32 cellular contexts compared by ENCODE assay signal in the genomic region with DNA sequence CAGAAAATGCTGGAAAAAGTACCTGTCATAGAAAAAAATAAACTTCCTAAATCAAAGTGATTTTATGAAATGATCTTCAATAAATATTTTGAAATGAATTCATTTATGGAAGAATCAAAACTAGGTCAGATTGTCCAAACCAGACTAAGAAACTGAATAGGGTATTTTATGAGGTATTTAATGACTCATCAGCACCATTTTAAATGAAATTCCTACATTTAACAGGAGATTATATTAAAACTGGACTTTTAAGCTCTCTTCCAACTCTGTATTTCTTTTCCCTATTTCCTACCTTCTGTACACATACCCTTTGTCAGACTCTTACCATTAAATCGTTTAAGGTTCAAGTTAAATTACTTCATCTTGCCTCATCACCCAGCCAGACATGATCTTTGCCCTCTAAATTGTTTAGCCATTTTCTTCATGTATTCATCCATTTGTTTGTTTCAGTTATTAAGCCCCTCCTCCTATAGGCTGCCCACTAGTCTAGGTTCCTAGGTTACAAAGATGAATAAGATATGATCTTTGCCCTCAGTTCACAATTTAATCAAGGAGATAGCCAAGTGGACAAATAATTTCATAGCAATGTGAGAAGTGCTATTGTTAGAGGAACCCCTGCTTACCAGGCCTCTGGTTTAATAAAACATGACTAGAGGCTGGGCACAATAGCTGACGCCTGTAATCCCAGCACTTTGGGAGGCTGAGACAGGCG. TPM values are rescaled to one million over a fixed set of nuclear protein-coding genes. Genes with fewer than 3 reads are reported as not detected.
DNase-seq lines count a peak whose midpoint lies in the region; ATAC-seq and TF ChIP-seq lines count a peak whose summit lies in the region.
"Had no signal": no experiment of that assay in that cellular context is flagged by ENCODE, and none has a peak within 500 bp of the region (broad histone marks: within the 10 kb centered on the region; RNA-seq: fewer than 3 reads in every experiment).

No MANE protein-coding gene starts in this region.

- H3K9me3 Mint-ChIP-seq in WTC11 (no peaks in the 10 kb centered on the region), natural killer cell (no peaks in the 10 kb centered on the region)
- no peaks in the 10 kb centered on the region for H3K9me3 Mint-ChIP-seq in activated CD4-positive, alpha-beta memory T cell treated with anti-CD3 and anti-CD28 coated beads for 36 hours
- H3K9me3 Mint-ChIP-seq: activated T-cell treated with anti-CD3 and anti-CD28 coated beads, Interleukin-2, amount 50 U/mL, for 24 hours; mesothelial cell of epicardium; natural killer cell treated with Interleukin-12 subunit alpha and Interleukin-12 subunit beta and Interleukin-15 and Interleukin-18, amount 100 ng/mL, for 72 hours; T-helper 1 cell treated with Interleukin-12 subunit alpha and Interleukin-12 subunit beta and Interleukin-4 antibody, amounts not matched to agents 30 μg/mL and 1 μg/mL, for 36 hours; type B pancreatic cell had no signal

- intact Hi-C loops in natural killer cell (cut with micrococcal nuclease): no loop called here
- intact Hi-C loops in activated CD4-positive, alpha-beta memory T cell treated with anti-CD3 and anti-CD28 coated beads for 36 hours (cut with micrococcal nuclease): no loop called here

- H3K9me3 ChIP-seq in liver (ENCODE audit: control insufficient read depth in 4 of 4, low read length in 3 of 4): no peaks in the 10 kb centered on the region
- H3K9me3 ChIP-seq: BLaER1 treated with 17β-estradiol and CSF1 and Interleukin-3, amounts not matched to agents 10 nM and 100 nM; left ventricle myocardium inferior; pancreas had no signal

- peak; percentile 4 for DNase-seq in AG09309 (ENCODE audit: low read depth)
- DNase-seq in HuH-7 (ENCODE audit: low spot score): peak; percentile 43
- no peak for DNase-seq in WTC11 (ENCODE audit: low spot score)
- no peak for DNase-seq in natural killer cell
- DNase-seq in activated CD4-positive, alpha-beta memory T cell treated with anti-CD3 and anti-CD28 coated beads for 36 hours: no peak
- DNase-seq in mucosa of gallbladder (ENCODE audit: low spot score): no peak
- DNase-seq: activated CD4-positive, alpha-beta T cell treated with anti-CD3 and anti-CD28 coated beads for 36 hours; activated gamma-delta T cell; activated T-cell treated with anti-CD3 and anti-CD28 coated beads, Interleukin-2, amount 50 U/mL, for 24 hours; central memory CD4-positive, alpha-beta T cell; COR-L47; DMS79 treated with DMSO at 0.1 percent for 48 hours; dorsolateral prefrontal cortex; left ventricle myocardium inferior; NCI-H1048; NCI-H187 treated with DMSO at 0.1 percent for 48 hours; NCI-H2227 treated with DMSO at 0.1 percent for 48 hours; NCI-H526 treated with DMSO at 0.1 percent for 48 hours; pancreas; stimulated activated CD4-positive, alpha-beta T cell treated with anti-CD3 and anti-CD28 coated beads, Interleukin-12 subunit alpha, Interleukin-12 subunit beta, amount 100 ng/mL, for 4 hours; stimulated activated CD4-positive, alpha-beta T cell treated with anti-CD3 and anti-CD28 coated beads, Interleukin-4, amount 100 ng/mL, for 1 hour had no signal

- H3K9ac ChIP-seq in liver (ENCODE audit: low read depth in 1 of 2, low read length in 2 of 2): no peak overlapping the region
- H3K9ac ChIP-seq: BLaER1 treated with 17β-estradiol and CSF1 and Interleukin-3, amounts not matched to agents 10 nM and 100 nM had no signal

- H3K27me3 Mint-ChIP-seq in WTC11 (ENCODE audit: low read depth) (no peaks in the 10 kb centered on the region), natural killer cell (ENCODE audit: low read depth in 2 of 2) (peaks cover 0 to 4% of the 10 kb centered on the region in 2 donors)
- H3K27me3 Mint-ChIP-seq in activated CD4-positive, alpha-beta memory T cell treated with anti-CD3 and anti-CD28 coated beads for 36 hours: no peaks in the 10 kb centered on the region
- H3K27me3 Mint-ChIP-seq: activated CD4-positive, alpha-beta T cell treated with anti-CD3 and anti-CD28 coated beads for 36 hours; activated T-cell treated with anti-CD3 and anti-CD28 coated beads, Interleukin-2, amount 50 U/mL, for 24 hours; type B pancreatic cell had no signal

- TF ChIP-seq CTCF in AG09309 (IDR thresholded peaks at IDR 0.05; ENCODE audit: control insufficient read depth, insufficient read depth, low read depth, low read length, missing control alignments) (no peak), WTC11 (IDR thresholded peaks at IDR 0.05) (no peak), liver (IDR thresholded peaks at IDR 0.05; ENCODE audit: low read depth, low read length, missing input control) (no peak), natural killer cell (IDR thresholded peaks at IDR 0.05) (no peak)

- H3K27ac Mint-ChIP-seq in WTC11: peak overlapping the region; percentile 54
- H3K27ac Mint-ChIP-seq in natural killer cell: no peak overlapping the region
- H3K27ac Mint-ChIP-seq in activated CD4-positive, alpha-beta memory T cell treated with anti-CD3 and anti-CD28 coated beads for 36 hours: no peak overlapping the region
- H3K27ac Mint-ChIP-seq: activated CD4-positive, alpha-beta T cell treated with anti-CD3 and anti-CD28 coated beads for 36 hours; activated T-cell treated with anti-CD3 and anti-CD28 coated beads, Interleukin-2, amount 50 U/mL, for 24 hours; mesothelial cell of epicardium; natural killer cell treated with Interleukin-12 subunit alpha and Interleukin-12 subunit beta and Interleukin-15 and Interleukin-18, amount 100 ng/mL, for 72 hours; T-helper 1 cell treated with Interleukin-12 subunit alpha and Interleukin-12 subunit beta and Interleukin-4 antibody, amounts not matched to agents 30 μg/mL and 1 μg/mL, for 36 hours; type B pancreatic cell had no signal

- CTCF ChIA-PET in WTC11 (lab: Charles Lee): no interaction called here
- CTCF ChIA-PET in activated CD4-positive, alpha-beta memory T cell treated with anti-CD3 and anti-CD28 coated beads for 36 hours (lab: Charles Lee): interaction anchor here (1.0 to 2.1 kb wide), 2 partner anchors 178 to 359 kb away, joined by 4 to 7 read pairs; no protein-coding TSS in a partner anchor

- H3K4me3 Mint-ChIP-seq in WTC11 (no peak overlapping the region), natural killer cell (no peak overlapping the region)
- H3K4me3 Mint-ChIP-seq in activated CD4-positive, alpha-beta memory T cell treated with anti-CD3 and anti-CD28 coated beads for 36 hours: no peak overlapping the region
- H3K4me3 Mint-ChIP-seq: activated CD4-positive, alpha-beta T cell treated with anti-CD3 and anti-CD28 coated beads for 36 hours; activated T-cell treated with anti-CD3 and anti-CD28 coated beads, Interleukin-2, amount 50 U/mL, for 24 hours; mesothelial cell of epicardium; natural killer cell treated with Interleukin-12 subunit alpha and Interleukin-12 subunit beta and Interleukin-15 and Interleukin-18, amount 100 ng/mL, for 72 hours; T-helper 1 cell treated with Interleukin-12 subunit alpha and Interleukin-12 subunit beta and Interleukin-4 antibody, amounts not matched to agents 30 μg/mL and 1 μg/mL, for 36 hours; type B pancreatic cell had no signal

- WGBS in liver: 76% methylated on average over 3 of the region's 3 CpGs

- H3K4me1 Mint-ChIP-seq in WTC11 (peaks cover 16% of the 10 kb centered on the region), natural killer cell (peaks cover 0 to 6% of the 10 kb centered on the region in 2 donors)
- H3K4me1 Mint-ChIP-seq in activated CD4-positive, alpha-beta memory T cell treated with anti-CD3 and anti-CD28 coated beads for 36 hours (ENCODE audit: low read depth): no peaks in the 10 kb centered on the region

- TF ChIP-seq RAD21 in liver (IDR thresholded peaks at IDR 0.05): no peak

- H3K27me3 ChIP-seq in liver (ENCODE audit: control insufficient read depth in 4 of 4, insufficient read depth in 4 of 4, low read length in 3 of 4): no peaks in the 10 kb centered on the region
- H3K27me3 ChIP-seq: BLaER1 treated with 17β-estradiol and CSF1 and Interleukin-3, amounts not matched to agents 10 nM and 100 nM; dorsolateral prefrontal cortex; pancreas had no signal

- H3K36me3 ChIP-seq in liver (ENCODE audit: control insufficient read depth in 4 of 4, insufficient read depth in 3 of 4, low read depth in 1 of 4, low read length in 3 of 4): peaks cover 0 to 4% (median 1%) of the 10 kb centered on the region in 4 donors
- H3K36me3 ChIP-seq: pancreas had no signal

- ATAC-seq in WTC11 (no peak), natural killer cell (no peak), GM19455 (IDR thresholded peaks at IDR 0.05; ENCODE audit: unreplicated experiment) (no peak)
- ATAC-seq: activated CD4-positive, alpha-beta T cell treated with anti-CD3 and anti-CD28 coated beads for 36 hours; natural killer cell treated with Interleukin-12 subunit alpha and Interleukin-12 subunit beta and Interleukin-15 and Interleukin-18, amount 100 ng/mL, for 72 hours; pancreas had no signal

- H3K36me3 Mint-ChIP-seq in WTC11: no peaks in the 10 kb centered on the region
- H3K36me3 Mint-ChIP-seq in natural killer cell: no peaks in the 10 kb centered on the region
- no peaks in the 10 kb centered on the region for H3K36me3 Mint-ChIP-seq in activated CD4-positive, alpha-beta memory T cell treated with anti-CD3 and anti-CD28 coated beads for 36 hours
- H3K36me3 Mint-ChIP-seq: mesothelial cell of epicardium; natural killer cell treated with Interleukin-12 subunit alpha and Interleukin-12 subunit beta and Interleukin-15 and Interleukin-18, amount 100 ng/mL, for 72 hours; type B pancreatic cell had no signal

- H3K4me1 ChIP-seq in liver (ENCODE audit: control insufficient read depth in 4 of 4, insufficient read depth in 4 of 4, low read length in 3 of 4): peaks cover 0 to 3% (median 0%) of the 10 kb centered on the region in 4 donors
- H3K4me1 ChIP-seq: left ventricle myocardium inferior, pancreas had no signal

- no peak overlapping the region for H3K4me3 ChIP-seq in AG09309 (ENCODE audit: control insufficient read depth, low read depth, low read length)
- H3K4me3 ChIP-seq in liver (ENCODE audit: low read depth in 1 of 3, low read length in 3 of 3): no peak overlapping the region
- H3K4me3 ChIP-seq: BLaER1 treated with 17β-estradiol and CSF1 and Interleukin-3, amounts not matched to agents 10 nM and 100 nM; dorsolateral prefrontal cortex; left ventricle myocardium inferior; pancreas had no signal

- H3K27ac ChIP-seq in liver (ENCODE audit: low read depth in 1 of 2, low read length in 2 of 2): no peak overlapping the region
- H3K27ac ChIP-seq: BLaER1 treated with 17β-estradiol and CSF1 and Interleukin-3, amounts not matched to agents 10 nM and 100 nM; dorsolateral prefrontal cortex; left ventricle myocardium inferior; pancreas; RWPE1 had no signal

- POLR2A ChIA-PET in WTC11 (lab: Charles Lee): no interaction called here
- POLR2A ChIA-PET in activated CD4-positive, alpha-beta memory T cell treated with anti-CD3 and anti-CD28 coated beads for 36 hours (lab: Charles Lee): no interaction called here

RNA-seq across cellular contexts. Expression of a gene that starts 25.0 kb away (rescaled TPM):
- total RNA-seq in WTC11 (2021): 19.3 to 21.5 TPM (median 20.9 TPM) in 3 replicates
- 1 to 10 TPM; 6.6 to 8.1 TPM for total RNA-seq in liver
- 1 to 10 TPM; 5.2 to 6.7 TPM for polyA plus RNA-seq in liver
- total RNA-seq in natural killer cell: 10 to 100 TPM; 11.6 to 14.6 (median 13.4) TPM
- total RNA-seq in activated CD4-positive, alpha-beta memory T cell treated with anti-CD3 and anti-CD28 coated beads for 36 hours: 10 to 100 TPM; 19.2 to 20.7 TPM
- total RNA-seq in mucosa of gallbladder: 10.1 TPM

RNA-seq across cellular contexts. Expression of a gene that starts 25.1 kb away (rescaled TPM):
- total RNA-seq in WTC11 (2021) (55.7 to 60.8 TPM (median 57.2 TPM) in 3 replicates), liver (10 to 100 TPM; 17.2 to 31.3 TPM), natural killer cell (10 to 100 TPM; 17.0 to 23.8 (median 23.4) TPM), mucosa of gallbladder (29.7 TPM)
- polyA plus RNA-seq in liver: 10 to 100 TPM; 18.6 to 18.9 TPM
- total RNA-seq in activated CD4-positive, alpha-beta memory T cell treated with anti-CD3 and anti-CD28 coated beads for 36 hours: 10 to 100 TPM; 39.8 to 41.8 TPM

RNA-seq across cellular contexts. Expression of a gene that starts 30.7 kb away (rescaled TPM):
- total RNA-seq in WTC11 (2021) (0.73 to 0.90 TPM (median 0.82 TPM) in 3 replicates), liver (under 1 TPM in 1 of 2 donors, not detected in 1; 0.28 TPM), natural killer cell (under 1 TPM in 1 of 3 donors, not detected in 2; 0.80 TPM), mucosa of gallbladder (0.60 TPM)
- polyA plus RNA-seq in liver: not detected
- under 1 TPM in 1 of 2 experiments, not detected in 1; 0.51 TPM for total RNA-seq in activated CD4-positive, alpha-beta memory T cell treated with anti-CD3 and anti-CD28 coated beads for 36 hours
- total RNA-seq: activated CD4-positive, alpha-beta T cell treated with anti-CD3 and anti-CD28 coated beads for 36 hours; activated CD8-positive, alpha-beta memory T cell treated with anti-CD3 and anti-CD28 coated beads for 36 hours; left ventricle myocardium inferior; LHCN-M2; pancreas; subcutaneous adipose tissue had no signal

RNA-seq across cellular contexts. Expression of a gene that starts 41.4 kb away (rescaled TPM):
- total RNA-seq in WTC11 (2021) (67.9 to 78.6 TPM (median 69.4 TPM) in 3 replicates), liver (10 to 100 TPM in 1 of 2 donors, 1 to 10 TPM in 1; 3.8 to 14.6 TPM), natural killer cell (10 to 100 TPM in 2 of 3 donors, 1 to 10 TPM in 1; 8.1 to 15.0 (median 11.4) TPM), mucosa of gallbladder (9.4 TPM)
- polyA plus RNA-seq in liver: 1 to 10 TPM in 1 of 2 donors, under 1 TPM in 1; 0.85 to 1.1 TPM
- 10 to 100 TPM; 12.4 to 12.6 TPM for total RNA-seq in activated CD4-positive, alpha-beta memory T cell treated with anti-CD3 and anti-CD28 coated beads for 36 hours

Comparison
In these comparisons a context has a peak if more than half of its experiments do, and no peak if none do; other contexts are left out.
1. DNase-seq: peak in AG09309 (single experiment) and HuH-7 (single experiment); none in WTC11 (single experiment), natural killer cell (single experiment), activated CD4-positive, alpha-beta memory T cell treated with anti-CD3 and anti-CD28 coated beads for 36 hours (single experiment) and mucosa of gallbladder (single experiment).